In genomic region chr6:167485186-167485978, GRCh38 we compare ENCODE assay signal across 9 cellular contexts.
DNase-seq lines count a peak whose midpoint lies in the region; ATAC-seq and TF ChIP-seq lines count a peak whose summit lies in the region.
"Had no signal": no experiment of that assay in that cellular context is flagged by ENCODE, and none has a peak within 500 bp of the region (broad histone marks: within the 10 kb centered on the region; RNA-seq: fewer than 3 reads in every experiment).

No MANE protein-coding gene starts in this region.

- H3K4me3 ChIP-seq in Panc1 (ENCODE audit: low read depth in 2 of 2, low read length in 2 of 2) = no peak overlapping the region

- no TSS peak for BruUV-seq in Panc1 (replicated peaks; lab: Mats Ljungman, UMichigan)

- no peak; the same call in 1 of the 2 replicates for TF ChIP-seq CTCF in Panc1 (IDR thresholded peaks at IDR 0.05)
- peak; percentile 9 for TF ChIP-seq CTCF in foreskin keratinocyte (conservative IDR thresholded peaks at IDR 0.05)
- no peak for TF ChIP-seq CTCF in omental fat pad (IDR thresholded peaks at IDR 0.05)

- H3K4me1 ChIP-seq in Panc1 (ENCODE audit: control insufficient read depth, insufficient read depth, low read length) = no peaks in the 10 kb centered on the region
- H3K4me1 ChIP-seq in foreskin keratinocyte = no peaks in the 10 kb centered on the region

- POLR2A ChIA-PET in Panc1 (lab: Charles Lee) = interaction anchor here (0.6 kb wide), 1 partner anchor 936 kb away, joined by 3 read pairs; no protein-coding TSS in a partner anchor

- H3K27me3 ChIP-seq in Panc1 (ENCODE audit: control insufficient read depth, insufficient read depth, low read length) (peaks cover under 1% of the 10 kb centered on the region; the same call in 1 of the 2 replicates), foreskin keratinocyte (no peaks in the 10 kb centered on the region)

- H3K9me3 ChIP-seq in Panc1 (ENCODE audit: control insufficient read depth, insufficient read depth, low read depth, low read length) = no peaks in the 10 kb centered on the region

- no peaks in the 10 kb centered on the region for H3K36me3 ChIP-seq in Panc1 (ENCODE audit: control insufficient read depth, insufficient read depth, low read length)

- intact Hi-C loops in Panc1 (cut with micrococcal nuclease; ENCODE audit: unreplicated experiment) = no loop called here

- ATAC-seq in Panc1 = peak; percentile 46; the same call in 1 of the 2 replicates
- ATAC-seq in foreskin keratinocyte = no peak
- peak; percentile 55 for ATAC-seq in omental fat pad (ENCODE audit: low FRiP score)

- in situ Hi-C loops in Panc1 (cut with HindIII; ENCODE audit: low pct_unique_long_range_greater_than_20kb, low sequenced_read_pairs) = no loop called here

- CTCF ChIA-PET in Panc1 (lab: Charles Lee) = interaction anchor here (0.6 kb wide), 1 partner anchor 58 kb away, joined by 3 read pairs; no protein-coding TSS in a partner anchor

- DNase-seq in DMS 273 (lab: John Stamatoyannopoulos, UW; ENCODE audit: unreplicated experiment) (peak; percentile 61), Panc1 (ENCODE audit: low read depth, low spot score) (no peak), foreskin keratinocyte (no peak), omental fat pad (ENCODE audit: low spot score) (no peak), NOMO-1 treated with dmso at 0.1 percent for 144 hours (lab: John Stamatoyannopoulos, UW; ENCODE audit: unreplicated experiment) (no peak), NCI-H2029 (lab: John Stamatoyannopoulos, UW) (no peak), DMS153 treated with DMSO at 0.1 percent for 48 hours (lab: John Stamatoyannopoulos, UW; ENCODE audit: unreplicated experiment) (no peak)
- no peak for DNase-seq in NK-92 treated with Interleukin-12 subunit alpha and Interleukin-12 subunit beta, amount 100 ng/mL, for 24 hours (lab: John Stamatoyannopoulos, UW)
- DNase-seq: activated CD4-positive, alpha-beta T cell treated with anti-CD3 and anti-CD28 coated beads, Interleukin-2, amount 50 U/mL, for 4 hours had no signal

- H3K27ac ChIP-seq in Panc1 (ENCODE audit: low read length) (no peak overlapping the region), foreskin keratinocyte (no peak overlapping the region)
